Comparison of ENCODE assay signal across 20 cellular contexts in genomic region chrX:10602646-10603045, GRCh38.
"Had no signal": no experiment of that assay in that cellular context is flagged by ENCODE, and none has a peak within 500 bp of the region (broad histone marks: within the 10 kb centered on the region; RNA-seq: fewer than 3 reads in every experiment).

No MANE protein-coding gene starts in this region.

- H3K36me3 ChIP-seq: tibial nerve, uterus had no signal

- H3K9me3 ChIP-seq: tibial nerve, uterus had no signal

- ATAC-seq: stimulated activated naive CD8-positive, alpha-beta T cell treated with anti-CD3 and anti-CD28 coated beads, Interleukin-15, Interleukin-2, amounts not matched to agents 100 U/mL and 50 U/mL, for 24 hours had no signal

- H3K4me3 ChIP-seq: dorsolateral prefrontal cortex, tibial nerve, uterus had no signal

- DNase-seq: activated B cell treated with CpG ODN at 0.5 μM for 24 hours; activated CD4-positive, alpha-beta memory T cell treated with anti-CD3 and anti-CD28 coated beads for 36 hours; activated CD4-positive, alpha-beta T cell treated with anti-CD3 and anti-CD28 coated beads for 4 hours; activated naive CD4-positive, alpha-beta T cell; activated naive CD8-positive, alpha-beta T cell treated with anti-CD3 and anti-CD28 coated beads, Interleukin-2, amount 10 ng/mL, durations not matched to agents 7 days and 5 days; activated T-cell treated with anti-CD3 and anti-CD28 coated beads for 4 hours; amygdala; caudate nucleus; dorsolateral prefrontal cortex; foreskin melanocyte; glutamatergic neuron; hippocampal formation; islet precursor cell; naive B cell; stimulated activated CD4-positive, alpha-beta T cell treated with anti-CD3 and anti-CD28 coated beads, Interleukin-2, amount 100 ng/mL, for 24 hours; stimulated activated naive CD8-positive, alpha-beta T cell treated with anti-CD3 and anti-CD28 coated beads, Interleukin-15, Interleukin-2, amounts not matched to agents 100 U/mL and 50 U/mL, for 24 hours; substantia nigra; T-helper 9 cell; uterus had no signal

- H3K27me3 ChIP-seq: tibial nerve, uterus had no signal

- H3K27ac ChIP-seq: dorsolateral prefrontal cortex, tibial nerve, uterus had no signal

- H3K4me1 ChIP-seq: uterus had no signal
